19 cellular contexts compared by ENCODE assay signal in genomic region chr21:44473915-44474555, GRCh38. TPM values are rescaled to one million over a fixed set of nuclear protein-coding genes. Genes with fewer than 3 reads are reported as not detected.
DNase-seq lines count a peak whose midpoint lies in the region; ATAC-seq and TF ChIP-seq lines count a peak whose summit lies in the region.
"Had no signal": no experiment of that assay in that cellular context is flagged by ENCODE, and none has a peak within 500 bp of the region (broad histone marks: within the 10 kb centered on the region; RNA-seq: fewer than 3 reads in every experiment).

No MANE protein-coding gene starts in this region.

- H3K27ac Mint-ChIP-seq in natural killer cell: no peak overlapping the region
- no peak overlapping the region for H3K27ac Mint-ChIP-seq in natural killer cell treated with Interleukin-12 subunit alpha and Interleukin-12 subunit beta and Interleukin-15 and Interleukin-18, amount 100 ng/mL, for 72 hours
- H3K27ac Mint-ChIP-seq: B cell; CD4-positive, CD25-positive, alpha-beta regulatory T cell; CD8-positive, alpha-beta T cell had no signal

- H3K36me3 Mint-ChIP-seq in natural killer cell: no peaks in the 10 kb centered on the region
- no peaks in the 10 kb centered on the region for H3K36me3 Mint-ChIP-seq in natural killer cell treated with Interleukin-12 subunit alpha and Interleukin-12 subunit beta and Interleukin-15 and Interleukin-18, amount 100 ng/mL, for 72 hours
- H3K36me3 Mint-ChIP-seq: CD4-positive, CD25-positive, alpha-beta regulatory T cell; CD8-positive, alpha-beta T cell had no signal

- H3K79me2 ChIP-seq in osteoblast (ENCODE audit: insufficient read depth, low read length): no peaks in the 10 kb centered on the region

- TF ChIP-seq CTCF in natural killer cell (IDR thresholded peaks at IDR 0.05) (no peak), osteoblast (IDR thresholded peaks at IDR 0.05; ENCODE audit: extremely low read depth, low read depth, low read length) (no peak), suprapubic skin (IDR thresholded peaks at IDR 0.05) (no peak), omental fat pad (IDR thresholded peaks at IDR 0.05) (no peak)

- peak; percentile 39 for DNase-seq in natural killer cell
- no peak for DNase-seq in natural killer cell treated with Interleukin-12 subunit alpha and Interleukin-12 subunit beta and Interleukin-15 and Interleukin-18, amount 100 ng/mL, for 72 hours (ENCODE audit: low spot score)
- DNase-seq in osteoblast (ENCODE audit: insufficient read length, low spot score, missing footprints): peak; percentile 34
- DNase-seq in suprapubic skin (ENCODE audit: low spot score in 2 of 2): peak; percentile 24 to 61
- no peak for DNase-seq in D341Med (ENCODE audit: low spot score)
- DNase-seq in omental fat pad (ENCODE audit: low spot score): no peak
- DNase-seq: CD4-positive, CD25-positive, alpha-beta regulatory T cell; CD8-positive, alpha-beta T cell; DMS53; DMS79 treated with DMSO at 0.1 percent for 48 hours; GF-D8; GM23248; H7; HCEC 1CT had no signal

- no peak overlapping the region for H2AFZ ChIP-seq in osteoblast (ENCODE audit: low read length)
- H2AFZ ChIP-seq: GM23248 had no signal

- H3K4me3 Mint-ChIP-seq in natural killer cell: no peak overlapping the region
- H3K4me3 Mint-ChIP-seq in natural killer cell treated with Interleukin-12 subunit alpha and Interleukin-12 subunit beta and Interleukin-15 and Interleukin-18, amount 100 ng/mL, for 72 hours: no peak overlapping the region
- H3K4me3 Mint-ChIP-seq: B cell; CD4-positive, CD25-positive, alpha-beta regulatory T cell; CD8-positive, alpha-beta T cell had no signal

- TF ChIP-seq EP300 in suprapubic skin (IDR thresholded peaks at IDR 0.05): no peak

- H4K20me1 ChIP-seq in osteoblast (ENCODE audit: insufficient read depth, low read length): no peaks in the 10 kb centered on the region
- H4K20me1 ChIP-seq: BLaER1 had no signal

- TF ChIP-seq POLR2A in suprapubic skin (IDR thresholded peaks at IDR 0.05): no peak

- intact Hi-C loops in natural killer cell (cut with micrococcal nuclease): loop anchor here (10.0 kb wide), 1 partner anchor 99 kb away; no protein-coding TSS in a partner anchor

- no peaks in the 10 kb centered on the region for H3K4me1 Mint-ChIP-seq in natural killer cell
- H3K4me1 Mint-ChIP-seq in natural killer cell treated with Interleukin-12 subunit alpha and Interleukin-12 subunit beta and Interleukin-15 and Interleukin-18, amount 100 ng/mL, for 72 hours (ENCODE audit: low read depth in 2 of 2): peaks cover 3 to 4% of the 10 kb centered on the region in 2 donors
- H3K4me1 Mint-ChIP-seq: B cell had no signal

- no peaks in the 10 kb centered on the region for H3K9me3 Mint-ChIP-seq in natural killer cell
- H3K9me3 Mint-ChIP-seq in natural killer cell treated with Interleukin-12 subunit alpha and Interleukin-12 subunit beta and Interleukin-15 and Interleukin-18, amount 100 ng/mL, for 72 hours: no peaks in the 10 kb centered on the region
- H3K9me3 Mint-ChIP-seq: CD4-positive, CD25-positive, alpha-beta regulatory T cell; CD8-positive, alpha-beta T cell had no signal

- H3K27me3 Mint-ChIP-seq in natural killer cell (ENCODE audit: low read depth in 2 of 2): peaks cover 11 to 19% of the 10 kb centered on the region in 2 donors
- peaks cover 5 to 6% of the 10 kb centered on the region in 2 donors for H3K27me3 Mint-ChIP-seq in natural killer cell treated with Interleukin-12 subunit alpha and Interleukin-12 subunit beta and Interleukin-15 and Interleukin-18, amount 100 ng/mL, for 72 hours
- H3K27me3 Mint-ChIP-seq: B cell; CD4-positive, CD25-positive, alpha-beta regulatory T cell had no signal

- H3K27me3 ChIP-seq in osteoblast (ENCODE audit: insufficient read depth, low read length) (peaks cover 6% of the 10 kb centered on the region), suprapubic skin (no peaks in the 10 kb centered on the region)
- H3K27me3 ChIP-seq: BLaER1 had no signal

- H3K36me3 ChIP-seq in osteoblast (ENCODE audit: insufficient read depth, low read length): no peaks in the 10 kb centered on the region
- no peaks in the 10 kb centered on the region for H3K36me3 ChIP-seq in suprapubic skin
- H3K36me3 ChIP-seq: BLaER1 had no signal

- H3K4me3 ChIP-seq in osteoblast (ENCODE audit: insufficient read depth, low read length): no peak overlapping the region
- no peak overlapping the region for H3K4me3 ChIP-seq in suprapubic skin
- H3K4me3 ChIP-seq: BLaER1, GM23248 had no signal

- H3K27ac ChIP-seq in osteoblast (ENCODE audit: low read depth, low read length) (no peak overlapping the region), suprapubic skin (no peak overlapping the region)
- H3K27ac ChIP-seq: 22Rv1, BLaER1, C4-2B, GM23248 had no signal

- ATAC-seq in natural killer cell (peak; percentile 52 to 97 (median 88)), omental fat pad (ENCODE audit: low FRiP score) (no peak)
- ATAC-seq in natural killer cell treated with Interleukin-12 subunit alpha and Interleukin-12 subunit beta and Interleukin-15 and Interleukin-18, amount 100 ng/mL, for 72 hours: no peak
- ATAC-seq: CD8-positive, alpha-beta T cell had no signal

- 92% methylated on average over 18 of the region's 19 CpGs for WGBS in suprapubic skin

- H3K9me3 ChIP-seq in osteoblast (ENCODE audit: low read depth, low read length) (no peaks in the 10 kb centered on the region), suprapubic skin (no peaks in the 10 kb centered on the region)
- H3K9me3 ChIP-seq: BLaER1, Caco-2 had no signal

- H3K4me1 ChIP-seq in osteoblast (ENCODE audit: insufficient read depth, low read length) (no peaks in the 10 kb centered on the region), suprapubic skin (no peaks in the 10 kb centered on the region)
- H3K4me1 ChIP-seq: Caco-2 had no signal

- no peak overlapping the region for H3K4me2 ChIP-seq in osteoblast (ENCODE audit: insufficient read depth, low read length)
- H3K4me2 ChIP-seq: BLaER1 had no signal

RNA-seq across cellular contexts. Expression of gene LRRC3, which starts 18.7 kb away (rescaled TPM):
- total RNA-seq in natural killer cell: under 1 TPM; 0.36 to 0.50 (median 0.38) TPM
- under 1 TPM; 0.45 to 0.88 TPM for total RNA-seq in natural killer cell treated with Interleukin-12 subunit alpha and Interleukin-12 subunit beta and Interleukin-15 and Interleukin-18, amount 100 ng/mL, for 72 hours
- 0.72 and 0.88 TPM in 2 replicates for total RNA-seq in osteoblast
- total RNA-seq in suprapubic skin: 1 to 10 TPM; 3.9 to 6.2 (median 4.7) TPM
- total RNA-seq in omental fat pad: 1 to 10 TPM; 1.4 to 4.4 (median 3.6) TPM

Comparison
In these comparisons a context has a peak if more than half of its experiments do, and no peak if none do; other contexts are left out.
1. ATAC-seq: peak in natural killer cell (3 of 3); none in natural killer cell treated with Interleukin-12 subunit alpha and Interleukin-12 subunit beta and Interleukin-15 and Interleukin-18, amount 100 ng/mL, for 72 hours (0 of 2) and omental fat pad (single experiment).
2. DNase-seq: peak in natural killer cell (single experiment), osteoblast (single experiment) and suprapubic skin (2 of 2); none in natural killer cell treated with Interleukin-12 subunit alpha and Interleukin-12 subunit beta and Interleukin-15 and Interleukin-18, amount 100 ng/mL, for 72 hours (single experiment), D341Med (single experiment) and omental fat pad (single experiment).